ENCODE assay signal across 20 cellular contexts in genomic region chr14:61108742-61109141, GRCh38.
DNase-seq lines count a peak whose midpoint lies in the region; ATAC-seq, FAIRE-seq and TF ChIP-seq lines count a peak whose summit lies in the region.
"Had no signal": no experiment of that assay in that cellular context is flagged by ENCODE, and none has a peak within 500 bp of the region (broad histone marks: within the 10 kb centered on the region; RNA-seq: fewer than 3 reads in every experiment).

No MANE protein-coding gene starts in this region.

- H4K20me1 ChIP-seq in IMR-90 (ENCODE audit: insufficient read depth, low read length) (no peaks in the 10 kb centered on the region), H1 (replicated peaks in 1 of 2; ENCODE audit: control insufficient read depth in 1 of 2, insufficient read depth in 2 of 2, low read length in 2 of 2) (no peaks in the 10 kb centered on the region)
- H4K20me1 ChIP-seq: BLaER1 treated with 17β-estradiol and CSF1 and Interleukin-3, amounts not matched to agents 10 nM and 100 nM had no signal

- POLR2A ChIA-PET in IMR-90 (lab: Charles Lee; ENCODE audit: unreplicated experiment) = interaction anchor here (0.6 kb wide), 1 partner anchor 73 kb away, joined by 4 read pairs; no protein-coding TSS in a partner anchor
- POLR2A ChIA-PET in H1 (lab: Charles Lee; ENCODE audit: partially characterized antibody) = interaction anchor here (1.0 kb wide), 1 partner anchor 59 kb away, joined by 3 read pairs; no protein-coding TSS in a partner anchor

- H4K5ac ChIP-seq in IMR-90 (ENCODE audit: low read depth, low read length) (peak overlapping the region; percentile 59; the same call in 1 of the 2 replicates), H1 (ENCODE audit: insufficient read length, low read depth, low read length) (no peak overlapping the region)

- H3K79me2 ChIP-seq in H1 (ENCODE audit: control insufficient read depth in 1 of 2, insufficient read depth in 2 of 2, low read length in 2 of 2) = no peaks in the 10 kb centered on the region

- H3K36me3 ChIP-seq in IMR-90 (ENCODE audit: control insufficient read depth, insufficient read depth, low read length) = peaks cover 1% of the 10 kb centered on the region; the same call in 1 of the 2 replicates
- no peaks in the 10 kb centered on the region for H3K36me3 ChIP-seq in H1 (ENCODE audit: control insufficient read depth in 2 of 4, insufficient read depth in 4 of 4, low read length in 3 of 4)
- H3K36me3 ChIP-seq: BLaER1 treated with 17β-estradiol and CSF1 and Interleukin-3, amounts not matched to agents 10 nM and 100 nM; Peyer's patch had no signal

- no peak for FAIRE-seq in H1 (lab: Jason Lieb, UNC)
- FAIRE-seq: A549, GM12891 had no signal

- H3K4me1 ChIP-seq in IMR-90 (ENCODE audit: control insufficient read depth, insufficient read depth, low read length) = peaks cover 27% of the 10 kb centered on the region
- H3K4me1 ChIP-seq in H1 (replicated peaks in 1 of 4; ENCODE audit: control insufficient read depth in 3 of 4, insufficient read depth in 4 of 4, low read length in 3 of 4) = peaks cover 5 to 16% (median 11%) of the 10 kb centered on the region in 4 experiments; a peak in 6 of 7 replicates
- H3K4me1 ChIP-seq: Peyer's patch had no signal

- no peak for TF ChIP-seq EP300 in H1 (IDR thresholded peaks at IDR 0.05; ENCODE audit: borderline replicate concordance in 1 of 2, low read depth in 2 of 2, low read length in 2 of 2)

- H3K9ac ChIP-seq in IMR-90 (ENCODE audit: low read depth, low read length) (no peak overlapping the region), H1 (replicated peaks in 1 of 4; ENCODE audit: extremely low read depth in 1 of 4, low read depth in 3 of 4, low read length in 3 of 4) (no peak overlapping the region)
- H3K9ac ChIP-seq: BLaER1 treated with 17β-estradiol and CSF1 and Interleukin-3, amounts not matched to agents 10 nM and 100 nM had no signal

- H2AK5ac ChIP-seq in IMR-90 (ENCODE audit: low read depth, low read length) (peak overlapping the region; percentile 74), H1 (ENCODE audit: low read depth, low read length) (no peak overlapping the region)

- no peak overlapping the region for H3K4me2 ChIP-seq in IMR-90 (ENCODE audit: low read depth, low read length)
- H3K4me2 ChIP-seq in H1 (ENCODE audit: insufficient read depth in 1 of 2, low read depth in 2 of 2, low read length in 2 of 2) = no peak overlapping the region
- H3K4me2 ChIP-seq: A549; BLaER1 treated with 17β-estradiol and CSF1 and Interleukin-3, amounts not matched to agents 10 nM and 100 nM had no signal

- in situ Hi-C loops in IMR-90 (cut with MboI; ENCODE audit: low sequenced_read_pairs) = no loop called here

- DNase-seq in IMR-90 (no peak), H1 (ENCODE audit: low read depth in 1 of 2, low spot score in 2 of 2) (peak in 1 of 2 experiments; percentile 13), osteocyte (ENCODE audit: extremely low spot score, unreplicated experiment) (no peak), inferior parietal cortex (ENCODE audit: extremely low spot score) (no peak), NCI-H187 (lab: John Stamatoyannopoulos, UW) (no peak), NCI-H526 treated with DMSO at 0.1 percent for 48 hours (lab: John Stamatoyannopoulos, UW) (no peak)
- no peak for DNase-seq in stimulated activated CD4-positive, alpha-beta T cell treated with anti-CD3 and anti-CD28 coated beads, Interleukin-2, amount 100 ng/mL, for 48 hours
- DNase-seq: Caco-2; CD4-positive, alpha-beta memory T cell; NCI-H1092; NCI-H1436 treated with DMSO at 0.1 percent for 48 hours; NCI-H2029; NCI-H345; NCI-H524; NCI-H82; Peyer's patch; T-helper 1 cell had no signal

- dilution Hi-C loops in IMR-90 (cut with HindIII; ENCODE audit: low sequenced_read_pairs, unreplicated experiment) = no loop called here

- H3K27me3 ChIP-seq in IMR-90 (ENCODE audit: control insufficient read depth, insufficient read depth, low read length) (no peaks in the 10 kb centered on the region), H1 (replicated peaks in 1 of 4; ENCODE audit: control insufficient read depth in 3 of 4, extremely low read depth in 1 of 4, insufficient read depth in 3 of 4, low read length in 3 of 4) (no peaks in the 10 kb centered on the region; a peak in 1 of 7 replicates)
- H3K27me3 ChIP-seq: BLaER1 treated with 17β-estradiol and CSF1 and Interleukin-3, amounts not matched to agents 10 nM and 100 nM; Peyer's patch had no signal

- H4K91ac ChIP-seq in IMR-90 (ENCODE audit: insufficient read depth, low read depth, low read length) (peak overlapping the region; percentile 57; the same call in 1 of the 2 replicates), H1 (replicated peaks; ENCODE audit: insufficient read length, low read length) (no peak overlapping the region)

- no peaks in the 10 kb centered on the region for H3K27me3 Mint-ChIP-seq in osteocyte (ENCODE audit: unreplicated experiment)

- H3K9me3 Mint-ChIP-seq in osteocyte (ENCODE audit: unreplicated experiment) = no peaks in the 10 kb centered on the region

- peak overlapping the region; percentile 75 for H2BK12ac ChIP-seq in H1 (ENCODE audit: low read depth, low read length)

- H3K4me3 Mint-ChIP-seq in osteocyte (ENCODE audit: unreplicated experiment) = no peak overlapping the region
- H3K4me3 Mint-ChIP-seq: CD4-positive, alpha-beta memory T cell had no signal

- CTCF ChIA-PET in IMR-90 (lab: Yijun Ruan, JAX) (interaction anchor here (0.6 to 1.1 kb wide), 2 partner anchors 14 to 860 kb away, joined by 3 read pairs; partner anchors contain the start of gene PPM1A), H1 (lab: Charles Lee; ENCODE audit: partially characterized antibody) (interaction anchor here (1.7 to 2.0 kb wide), 2 partner anchors 19 to 24 kb away, joined by 4 read pairs; no protein-coding TSS in a partner anchor)

- H3K18ac ChIP-seq in IMR-90 (ENCODE audit: low read depth, low read length) (peak overlapping the region; percentile 53), H1 (ENCODE audit: extremely low read depth, low read length) (no peak overlapping the region)

- H3K79me1 ChIP-seq in IMR-90 (ENCODE audit: low read depth in 1 of 2, low read length in 2 of 2) (peaks cover 0 to 12% of the 10 kb centered on the region in 2 experiments; a peak in 2 of 4 replicates), H1 (ENCODE audit: low read depth, low read length) (no peaks in the 10 kb centered on the region)

- H2BK20ac ChIP-seq in IMR-90 (ENCODE audit: low read depth, low read length) (peak overlapping the region; percentile 94), H1 (ENCODE audit: low read length) (no peak overlapping the region)

- H3K4ac ChIP-seq in IMR-90 (ENCODE audit: low read depth, low read length) (peak overlapping the region; percentile 85), H1 (replicated peaks; ENCODE audit: insufficient read length, low read depth, low read length) (no peak overlapping the region)

- no peak overlapping the region for H3K56ac ChIP-seq in IMR-90 (ENCODE audit: extremely low read depth, insufficient read depth, low read length)
- no peak overlapping the region for H3K56ac ChIP-seq in H1 (replicated peaks; ENCODE audit: insufficient read length, low read depth, low read length)

- peak overlapping the region; percentile 54 for H3K27ac Mint-ChIP-seq in osteocyte (ENCODE audit: unreplicated experiment)
- H3K27ac Mint-ChIP-seq: CD4-positive, alpha-beta memory T cell had no signal

- H3K4me1 Mint-ChIP-seq in osteocyte (ENCODE audit: unreplicated experiment) = peaks cover 59% of the 10 kb centered on the region

- BruUV-seq in IMR-90 (replicated peaks; lab: Mats Ljungman, UMichigan) = no TSS peak

- no peak for ATAC-seq in IMR-90 (ENCODE audit: low read depth)
- ATAC-seq: A549 had no signal

- H4K8ac ChIP-seq in IMR-90 (ENCODE audit: low read depth in 2 of 2, low read length in 2 of 2) (peak overlapping the region; percentile 7 to 73; a peak in 3 of 4 replicates), H1 (ENCODE audit: extremely low read depth, insufficient read depth, low read length) (no peak overlapping the region)

- H3K14ac ChIP-seq in IMR-90 (replicated peaks; ENCODE audit: low read depth, low read length) (peak overlapping the region; percentile 84), H1 (ENCODE audit: insufficient read length) (no peak overlapping the region)

- peak overlapping the region; percentile 28 for H2BK5ac ChIP-seq in IMR-90 (ENCODE audit: low read depth, low read length, poor library complexity, severe bottlenecking)
- H2BK5ac ChIP-seq in H1 (ENCODE audit: low read depth, low read length) = no peak overlapping the region

- intact Hi-C loops in IMR-90 (cut with micrococcal nuclease) = no loop called here

- no peak overlapping the region for H3K4me3 ChIP-seq in IMR-90 (ENCODE audit: insufficient read depth, low read depth, low read length)
- no peak overlapping the region for H3K4me3 ChIP-seq in H1 (ENCODE audit: extremely low read depth in 1 of 4, insufficient read depth in 2 of 4, low read depth in 3 of 4, low read length in 4 of 4)
- H3K4me3 ChIP-seq: A549; BLaER1 treated with 17β-estradiol and CSF1 and Interleukin-3, amounts not matched to agents 10 nM and 100 nM; Peyer's patch had no signal

- peak overlapping the region; percentile 16 for H2AFZ ChIP-seq in IMR-90 (replicated peaks; ENCODE audit: low read length, poor library complexity)
- H2AFZ ChIP-seq in H1 (ENCODE audit: low read length) = no peak overlapping the region

- H3K36me3 Mint-ChIP-seq in osteocyte (ENCODE audit: unreplicated experiment) = peaks cover 6% of the 10 kb centered on the region

- no peak for TF ChIP-seq RAD21 in IMR-90 (IDR thresholded peaks at IDR 0.05; ENCODE audit: low read length)
- no peak for TF ChIP-seq RAD21 in H1 (IDR thresholded peaks at IDR 0.05 in 1 of 2, conservative IDR thresholded peaks at IDR 0.05 in 1 of 2; ENCODE audit: low read depth in 2 of 2, low read length in 2 of 2)

- TF ChIP-seq CTCF in IMR-90 (conservative IDR thresholded peaks at IDR 0.05; ENCODE audit: low read depth, low read length) = no peak
- TF ChIP-seq CTCF in H1 (IDR thresholded peaks at IDR 0.05; ENCODE audit: control extremely low read depth in 1 of 3, insufficient read depth in 1 of 3, low read depth in 1 of 3, low read length in 3 of 3) = no peak
- TF ChIP-seq CTCF in osteocyte (IDR thresholded peaks at IDR 0.05) = no peak

- no peak overlapping the region for H3K27ac ChIP-seq in IMR-90 (ENCODE audit: insufficient read depth, low read length)
- H3K27ac ChIP-seq in H1 (ENCODE audit: low read depth, low read length) = no peak overlapping the region
- H3K27ac ChIP-seq: Peyer's patch had no signal

- H3K23ac ChIP-seq in IMR-90 (ENCODE audit: low read depth, low read length) (peak overlapping the region; percentile 77), H1 (ENCODE audit: insufficient read length) (no peak overlapping the region)

- H3K23me2 ChIP-seq in H1 (ENCODE audit: low read depth, low read length) = no peaks in the 10 kb centered on the region

- peak overlapping the region; percentile 42 for H2AK9ac ChIP-seq in IMR-90 (replicated peaks; ENCODE audit: low read depth, low read length, poor library complexity)

- peaks cover 43% of the 10 kb centered on the region for H3K9me1 ChIP-seq in IMR-90 (ENCODE audit: insufficient read depth, low read length)

- H2BK120ac ChIP-seq in IMR-90 (ENCODE audit: low read depth, low read length) (peak overlapping the region; percentile 86), H1 (replicated peaks; ENCODE audit: low read depth, low read length) (no peak overlapping the region)

- H3K9me3 ChIP-seq in IMR-90 (ENCODE audit: control insufficient read depth, insufficient read depth, low read length) (no peaks in the 10 kb centered on the region), H1 (ENCODE audit: insufficient read depth in 2 of 2, low read depth in 1 of 2, low read length in 1 of 2) (no peaks in the 10 kb centered on the region; a peak in 1 of 4 replicates)
- H3K9me3 ChIP-seq: A549, Caco-2 had no signal

- TF ChIP-seq POLR2A in IMR-90 (IDR thresholded peaks at IDR 0.05; ENCODE audit: low read depth, low read length) (no peak), H1 (IDR thresholded peaks at IDR 0.05; ENCODE audit: control extremely low read depth in 1 of 2, low read depth in 2 of 2, low read length in 2 of 2) (no peak)

- 64% methylated on average over 5 of the region's 8 CpGs; no CpG with 5 or more reads in 1 of the 2 experiments for WGBS in IMR-90 (ENCODE audit: extremely low coverage in 2 of 2, insufficient read length in 1 of 2), 2 experiments
- WGBS in H1 (ENCODE audit: extremely low coverage in 1 of 2, insufficient coverage in 1 of 2, insufficient read length in 1 of 2, insufficient replicate concordance in 2 of 2, low coverage in 1 of 2, low lambda C conversion rate in 2 of 2, missing lambda C conversion rate in 1 of 2), 2 experiments = 89% methylated on average over 8 of the region's 8 CpGs; no CpG with 5 or more reads in 1 of the 2 experiments

- H2BK15ac ChIP-seq in IMR-90 (ENCODE audit: low read depth, low read length) (peak overlapping the region; percentile 95; the same call in 2 of the 3 replicates), H1 (ENCODE audit: low read length) (0 out of 2 replicates have a peak overlapping the region, but pooled peaks have one; percentile 50)
